ENCODE assay signal across 31 cellular contexts in the genomic region with DNA sequence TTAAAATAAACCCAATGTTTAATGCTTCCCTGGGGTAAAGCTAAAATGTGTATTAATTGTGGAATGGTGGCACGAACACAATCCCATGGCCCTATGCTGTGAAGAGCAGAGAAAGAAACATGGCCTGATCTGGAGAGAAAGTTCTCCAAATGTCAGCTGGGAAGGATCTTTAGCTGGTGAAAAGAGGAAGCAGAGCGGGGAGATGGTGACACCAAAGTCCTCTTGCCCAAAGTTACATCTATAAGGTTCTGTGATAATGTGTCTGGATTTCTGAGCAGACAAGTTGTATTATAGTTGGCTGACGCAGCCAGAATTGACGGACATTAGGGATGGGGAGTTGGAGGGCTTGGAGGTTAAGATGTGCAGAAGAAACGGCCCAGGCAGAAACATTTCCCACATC.
"Had no signal": no experiment of that assay in that cellular context is flagged by ENCODE, and none has a peak within 500 bp of the region (broad histone marks: within the 10 kb centered on the region; RNA-seq: fewer than 3 reads in every experiment).

No MANE protein-coding gene starts in this region.

- DNase-seq: activated CD4-positive, alpha-beta T cell treated with anti-CD3 and anti-CD28 coated beads for 36 hours; activated CD4-positive, CD25-positive, alpha-beta regulatory T cell; activated CD8-positive, alpha-beta memory T cell treated with anti-CD3 and anti-CD28 coated beads, Interleukin-2, amount 10 ng/mL, durations not matched to agents 7 days and 5 days; activated CD8-positive, alpha-beta T cell treated with anti-CD3 and anti-CD28 coated beads, Interleukin-2, amount 10 ng/mL, durations not matched to agents 7 days and 5 days; activated naive CD8-positive, alpha-beta T cell treated with anti-CD3 and anti-CD28 coated beads, Interleukin-2, amount 50 U/mL, for 24 hours; activated T-cell treated with anti-CD3 and anti-CD28 coated beads, Interleukin-2, amount 50 U/mL, for 48 hours; amygdala; kidney glomerular epithelial cell; left lung; lower lobe of right lung; mesenchymal stem cell; naive thymus-derived CD8-positive, alpha-beta T cell; occipital lobe; psoas muscle; sigmoid colon; small intestine; stimulated activated CD4-positive, alpha-beta T cell treated with anti-CD3 and anti-CD28 coated beads, Interleukin-4, amount 100 ng/mL, for 24 hours; trophoblast cell; uterus had no signal

- H3K27me3 ChIP-seq: breast epithelium, left lung, neural progenitor cell, sigmoid colon, uterus had no signal

- H3K4me3 Mint-ChIP-seq: activated CD4-positive, alpha-beta T cell treated with anti-CD3 and anti-CD28 coated beads for 36 hours; activated CD8-positive, alpha-beta memory T cell treated with anti-CD3 and anti-CD28 coated beads, Interleukin-2, amount 10 ng/mL, durations not matched to agents 7 days and 5 days; activated CD8-positive, alpha-beta T cell treated with anti-CD3 and anti-CD28 coated beads, Interleukin-2, amount 10 ng/mL, durations not matched to agents 7 days and 5 days; activated naive CD4-positive, alpha-beta T cell treated with anti-CD3 and anti-CD28 coated beads, Interleukin-2, amount 50 U/mL, for 24 hours; activated naive CD8-positive, alpha-beta T cell treated with anti-CD3 and anti-CD28 coated beads, Interleukin-2, amount 50 U/mL, for 24 hours; central memory CD8-positive, alpha-beta T cell; dendritic cell treated with granulocyte-macrophage colony-stimulating factor and Interleukin-4, amounts not matched to agents 40 ng/mL and 50 ng/mL, for 4 days; naive thymus-derived CD8-positive, alpha-beta T cell; neural progenitor cell; stimulated activated effector memory CD8-positive, alpha-beta T cell treated with anti-CD3 and anti-CD28 coated beads, Interleukin-12 subunit alpha, Interleukin-12 subunit beta, amount 100 ng/mL, for 72 hours; stimulated activated naive CD8-positive, alpha-beta T cell treated with anti-CD3 and anti-CD28 coated beads, Interleukin-15, Interleukin-2, amounts not matched to agents 100 ng/mL and 50 ng/mL, for 24 hours had no signal

- H3K4me2 ChIP-seq: neural progenitor cell had no signal

- H3K4me3 ChIP-seq: breast epithelium, left lung, lower lobe of right lung, neural progenitor cell, psoas muscle, sigmoid colon, thoracic aorta, uterus had no signal

- H3K9ac ChIP-seq: neural progenitor cell, parathyroid adenoma had no signal

- H3K9me3 ChIP-seq: breast epithelium, left lung, lower lobe of right lung, psoas muscle, sigmoid colon, thoracic aorta, uterus had no signal

- H3K9me3 Mint-ChIP-seq: activated naive CD4-positive, alpha-beta T cell treated with anti-CD3 and anti-CD28 coated beads, Interleukin-2, amount 50 U/mL, for 24 hours; activated naive CD8-positive, alpha-beta T cell treated with anti-CD3 and anti-CD28 coated beads, Interleukin-2, amount 50 U/mL, for 24 hours; activated T-helper 2 cell treated with anti-CD3 and anti-CD28 coated beads, Interferon-gamma antibody, Interleukin-2, Interleukin-4, amounts not matched to agents 10 μg/mL and 5 μg/mL and 100 μg/mL, durations not matched to agents 14 hours and 24 hours and 36 hours; central memory CD8-positive, alpha-beta T cell; dendritic cell treated with granulocyte-macrophage colony-stimulating factor and Interleukin-4, amounts not matched to agents 40 ng/mL and 50 ng/mL, for 4 days; naive thymus-derived CD8-positive, alpha-beta T cell; neural progenitor cell; stimulated activated effector memory CD8-positive, alpha-beta T cell treated with anti-CD3 and anti-CD28 coated beads, Interleukin-12 subunit alpha, Interleukin-12 subunit beta, amount 100 ng/mL, for 72 hours; stimulated activated naive CD8-positive, alpha-beta T cell treated with anti-CD3 and anti-CD28 coated beads, Interleukin-15, Interleukin-2, amounts not matched to agents 100 ng/mL and 50 ng/mL, for 24 hours had no signal

- H3K27ac ChIP-seq: breast epithelium, epithelial cell of prostate, left lung, lower lobe of right lung, neural progenitor cell, parathyroid adenoma, psoas muscle, sigmoid colon, thoracic aorta, uterus had no signal

- H3K36me3 Mint-ChIP-seq: activated CD8-positive, alpha-beta memory T cell treated with anti-CD3 and anti-CD28 coated beads, Interleukin-2, amount 10 ng/mL, durations not matched to agents 7 days and 5 days; neural progenitor cell; stimulated activated effector memory CD8-positive, alpha-beta T cell treated with anti-CD3 and anti-CD28 coated beads, Interleukin-12 subunit alpha, Interleukin-12 subunit beta, amount 100 ng/mL, for 72 hours had no signal

- H3K27me3 Mint-ChIP-seq: activated CD4-positive, alpha-beta T cell treated with anti-CD3 and anti-CD28 coated beads for 36 hours; activated CD8-positive, alpha-beta memory T cell treated with anti-CD3 and anti-CD28 coated beads, Interleukin-2, amount 10 ng/mL, durations not matched to agents 7 days and 5 days; activated naive CD4-positive, alpha-beta T cell treated with anti-CD3 and anti-CD28 coated beads, Interleukin-2, amount 50 U/mL, for 24 hours; activated naive CD8-positive, alpha-beta T cell treated with anti-CD3 and anti-CD28 coated beads, Interleukin-2, amount 50 U/mL, for 24 hours; central memory CD8-positive, alpha-beta T cell; dendritic cell treated with granulocyte-macrophage colony-stimulating factor and Interleukin-4, amounts not matched to agents 40 ng/mL and 50 ng/mL, for 4 days; naive thymus-derived CD8-positive, alpha-beta T cell; stimulated activated naive CD8-positive, alpha-beta T cell treated with anti-CD3 and anti-CD28 coated beads, Interleukin-15, Interleukin-2, amounts not matched to agents 100 ng/mL and 50 ng/mL, for 24 hours had no signal

- H3K79me2 ChIP-seq: parathyroid adenoma had no signal

- H2AFZ ChIP-seq: neural progenitor cell, parathyroid adenoma had no signal

- H3K27ac Mint-ChIP-seq: activated CD4-positive, alpha-beta T cell treated with anti-CD3 and anti-CD28 coated beads for 36 hours; activated CD8-positive, alpha-beta memory T cell treated with anti-CD3 and anti-CD28 coated beads, Interleukin-2, amount 10 ng/mL, durations not matched to agents 7 days and 5 days; activated CD8-positive, alpha-beta T cell treated with anti-CD3 and anti-CD28 coated beads, Interleukin-2, amount 10 ng/mL, durations not matched to agents 7 days and 5 days; activated naive CD4-positive, alpha-beta T cell treated with anti-CD3 and anti-CD28 coated beads, Interleukin-2, amount 50 U/mL, for 24 hours; activated naive CD8-positive, alpha-beta T cell treated with anti-CD3 and anti-CD28 coated beads, Interleukin-2, amount 50 U/mL, for 24 hours; activated T-helper 2 cell treated with anti-CD3 and anti-CD28 coated beads, Interferon-gamma antibody, Interleukin-2, Interleukin-4, amounts not matched to agents 10 μg/mL and 5 μg/mL and 100 μg/mL, durations not matched to agents 14 hours and 24 hours and 36 hours; dendritic cell treated with granulocyte-macrophage colony-stimulating factor and Interleukin-4, amounts not matched to agents 40 ng/mL and 50 ng/mL, for 4 days; neural progenitor cell; stimulated activated effector memory CD8-positive, alpha-beta T cell treated with anti-CD3 and anti-CD28 coated beads, Interleukin-12 subunit alpha, Interleukin-12 subunit beta, amount 100 ng/mL, for 72 hours; stimulated activated naive CD8-positive, alpha-beta T cell treated with anti-CD3 and anti-CD28 coated beads, Interleukin-15, Interleukin-2, amounts not matched to agents 100 ng/mL and 50 ng/mL, for 24 hours had no signal

- H3K4me1 Mint-ChIP-seq: activated CD4-positive, alpha-beta T cell treated with anti-CD3 and anti-CD28 coated beads for 36 hours; activated CD8-positive, alpha-beta memory T cell treated with anti-CD3 and anti-CD28 coated beads, Interleukin-2, amount 10 ng/mL, durations not matched to agents 7 days and 5 days; activated naive CD8-positive, alpha-beta T cell treated with anti-CD3 and anti-CD28 coated beads, Interleukin-2, amount 50 U/mL, for 24 hours; stimulated activated effector memory CD8-positive, alpha-beta T cell treated with anti-CD3 and anti-CD28 coated beads, Interleukin-12 subunit alpha, Interleukin-12 subunit beta, amount 100 ng/mL, for 72 hours had no signal

- ATAC-seq: activated CD4-positive, alpha-beta T cell treated with anti-CD3 and anti-CD28 coated beads for 36 hours; activated CD8-positive, alpha-beta memory T cell treated with anti-CD3 and anti-CD28 coated beads, Interleukin-2, amount 10 ng/mL, durations not matched to agents 7 days and 5 days; activated CD8-positive, alpha-beta T cell treated with anti-CD3 and anti-CD28 coated beads, Interleukin-2, amount 10 ng/mL, durations not matched to agents 7 days and 5 days; activated naive CD8-positive, alpha-beta T cell treated with anti-CD3 and anti-CD28 coated beads, Interleukin-2, amount 50 U/mL, for 24 hours; left lung; lower lobe of right lung; naive thymus-derived CD8-positive, alpha-beta T cell; psoas muscle; stimulated activated effector memory CD8-positive, alpha-beta T cell treated with anti-CD3 and anti-CD28 coated beads, Interleukin-12 subunit alpha, Interleukin-12 subunit beta, amount 100 ng/mL, for 72 hours had no signal

- FAIRE-seq: frontal cortex, small intestine had no signal

- H3K36me3 ChIP-seq: breast epithelium, left lung, lower lobe of right lung, neural progenitor cell, sigmoid colon, thoracic aorta, uterus had no signal

- H3K4me1 ChIP-seq: breast epithelium, left lung, lower lobe of right lung, neural progenitor cell, parathyroid adenoma, psoas muscle, sigmoid colon, uterus had no signal
